In the genomic region with DNA sequence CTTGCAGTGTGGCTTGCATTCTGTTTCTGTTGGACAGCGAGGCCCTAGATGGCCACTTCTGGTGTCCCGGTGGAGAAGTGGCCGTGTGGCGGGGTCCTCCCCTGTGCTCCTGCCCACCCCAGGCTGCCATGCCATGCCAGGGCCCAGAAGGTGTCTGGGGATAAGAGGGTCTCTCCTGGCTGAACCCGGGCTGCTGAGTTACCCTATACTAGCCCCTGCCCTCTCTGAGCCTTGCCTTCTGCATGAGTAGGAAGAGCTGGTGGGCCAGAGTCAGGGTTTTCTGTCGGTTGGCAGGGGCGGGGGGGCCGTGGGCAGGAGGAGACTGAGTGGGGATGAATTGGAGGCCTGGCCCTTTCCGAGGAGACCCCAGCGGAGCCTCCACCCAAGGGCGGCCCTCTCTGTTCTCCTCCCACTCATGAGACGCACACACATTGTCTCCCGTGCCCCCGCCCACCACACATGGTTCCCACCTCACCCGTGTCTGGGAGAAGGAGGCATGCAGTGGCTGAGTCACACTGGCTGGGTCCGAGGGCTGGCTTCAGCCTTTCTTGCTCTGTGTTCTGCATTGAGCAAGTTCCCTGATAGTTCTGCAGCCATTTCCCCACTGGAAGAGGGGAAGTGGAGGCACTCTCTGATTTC, we compare ENCODE assay signal across 24 cellular contexts.
"Had no signal": no experiment of that assay in that cellular context is flagged by ENCODE, and none has a peak within 500 bp of the region (broad histone marks: within the 10 kb centered on the region; RNA-seq: fewer than 3 reads in every experiment).

No MANE protein-coding gene starts in this region.

- H3K27ac ChIP-seq: HL-60 had no signal

- H3K9ac ChIP-seq: SK-N-SH had no signal

- H3K27me3 ChIP-seq: MG63 had no signal

- H3K36me3 ChIP-seq: MG63 had no signal

- H3K9me3 ChIP-seq: MG63, SK-N-SH had no signal

- H3K4me2 ChIP-seq: SK-N-SH had no signal

- DNase-seq: Karpas-422, KG1, MG63, NCI-H1092, NCI-H1105 treated with DMSO at 0.1 percent for 48 hours, NCI-H1417 treated with DMSO at 0.1 percent for 48 hours, NCI-H146, NCI-H187, NCI-H2029, NCI-H2081 treated with DMSO at 0.1 percent for 48 hours, NCI-H2171, NCI-H226, NCI-H446, NCI-H510A, NCI-H524 treated with DMSO at 0.1 percent for 48 hours, NCI-H69, NCI-H774, RPMI8226, SHP77, SK-N-SH, SW 1271 had no signal

- H3K4me3 ChIP-seq: MG63 had no signal

- FAIRE-seq: HTR-8/SVneo, RCC 7860 had no signal
